ENCODE assay signal across 1 cellular context in the genomic region with DNA sequence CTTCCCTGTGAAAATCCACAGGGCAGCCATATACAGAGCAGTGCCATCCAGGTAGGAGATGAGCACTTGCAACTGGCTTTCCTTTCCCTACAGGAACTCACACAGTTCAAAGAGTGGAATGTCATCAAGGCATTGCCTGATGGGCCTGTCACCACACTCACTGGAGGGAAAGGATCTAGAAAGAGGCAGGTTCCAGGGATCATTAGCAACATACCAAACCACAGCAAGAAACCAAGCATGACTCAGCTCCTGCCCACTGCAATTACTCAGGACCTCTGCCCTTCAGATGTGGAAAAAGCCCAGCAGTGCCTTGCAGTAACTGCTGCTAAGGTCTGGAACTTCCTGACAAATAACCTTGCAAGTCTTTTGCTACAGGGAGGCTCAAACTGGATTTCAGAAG.
A peak's percentile ranks its signal among the peaks of the same experiment; 100 is the strongest.
TF ChIP-seq lines count a peak whose summit lies in the region.

No MANE protein-coding gene starts in this region.

TF ChIP-seq in K562, 482 proteins besides CTCF, POLR2A, EP300 and RAD21 (continued from another document):
- TF ChIP-seq, protein P1, sequence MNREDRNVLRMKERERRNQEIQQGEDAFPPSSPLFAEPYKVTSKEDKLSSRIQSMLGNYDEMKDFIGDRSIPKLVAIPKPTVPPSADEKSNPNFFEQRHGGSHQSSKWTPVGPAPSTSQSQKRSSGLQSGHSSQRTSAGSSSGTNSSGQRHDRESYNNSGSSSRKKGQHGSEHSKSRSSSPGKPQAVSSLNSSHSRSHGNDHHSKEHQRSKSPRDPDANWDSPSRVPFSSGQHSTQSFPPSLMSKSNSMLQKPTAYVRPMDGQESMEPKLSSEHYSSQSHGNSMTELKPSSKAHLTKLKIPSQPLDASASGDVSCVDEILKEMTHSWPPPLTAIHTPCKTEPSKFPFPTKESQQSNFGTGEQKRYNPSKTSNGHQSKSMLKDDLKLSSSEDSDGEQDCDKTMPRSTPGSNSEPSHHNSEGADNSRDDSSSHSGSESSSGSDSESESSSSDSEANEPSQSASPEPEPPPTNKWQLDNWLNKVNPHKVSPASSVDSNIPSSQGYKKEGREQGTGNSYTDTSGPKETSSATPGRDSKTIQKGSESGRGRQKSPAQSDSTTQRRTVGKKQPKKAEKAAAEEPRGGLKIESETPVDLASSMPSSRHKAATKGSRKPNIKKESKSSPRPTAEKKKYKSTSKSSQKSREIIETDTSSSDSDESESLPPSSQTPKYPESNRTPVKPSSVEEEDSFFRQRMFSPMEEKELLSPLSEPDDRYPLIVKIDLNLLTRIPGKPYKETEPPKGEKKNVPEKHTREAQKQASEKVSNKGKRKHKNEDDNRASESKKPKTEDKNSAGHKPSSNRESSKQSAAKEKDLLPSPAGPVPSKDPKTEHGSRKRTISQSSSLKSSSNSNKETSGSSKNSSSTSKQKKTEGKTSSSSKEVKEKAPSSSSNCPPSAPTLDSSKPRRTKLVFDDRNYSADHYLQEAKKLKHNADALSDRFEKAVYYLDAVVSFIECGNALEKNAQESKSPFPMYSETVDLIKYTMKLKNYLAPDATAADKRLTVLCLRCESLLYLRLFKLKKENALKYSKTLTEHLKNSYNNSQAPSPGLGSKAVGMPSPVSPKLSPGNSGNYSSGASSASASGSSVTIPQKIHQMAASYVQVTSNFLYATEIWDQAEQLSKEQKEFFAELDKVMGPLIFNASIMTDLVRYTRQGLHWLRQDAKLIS (CRISPR knock-in tag; IDR thresholded peaks at IDR 0.05): no peak
- no peak for TF ChIP-seq MIER1 (IDR thresholded peaks at IDR 0.05; ENCODE audit: low read depth)
- TF ChIP-seq, protein P2, sequence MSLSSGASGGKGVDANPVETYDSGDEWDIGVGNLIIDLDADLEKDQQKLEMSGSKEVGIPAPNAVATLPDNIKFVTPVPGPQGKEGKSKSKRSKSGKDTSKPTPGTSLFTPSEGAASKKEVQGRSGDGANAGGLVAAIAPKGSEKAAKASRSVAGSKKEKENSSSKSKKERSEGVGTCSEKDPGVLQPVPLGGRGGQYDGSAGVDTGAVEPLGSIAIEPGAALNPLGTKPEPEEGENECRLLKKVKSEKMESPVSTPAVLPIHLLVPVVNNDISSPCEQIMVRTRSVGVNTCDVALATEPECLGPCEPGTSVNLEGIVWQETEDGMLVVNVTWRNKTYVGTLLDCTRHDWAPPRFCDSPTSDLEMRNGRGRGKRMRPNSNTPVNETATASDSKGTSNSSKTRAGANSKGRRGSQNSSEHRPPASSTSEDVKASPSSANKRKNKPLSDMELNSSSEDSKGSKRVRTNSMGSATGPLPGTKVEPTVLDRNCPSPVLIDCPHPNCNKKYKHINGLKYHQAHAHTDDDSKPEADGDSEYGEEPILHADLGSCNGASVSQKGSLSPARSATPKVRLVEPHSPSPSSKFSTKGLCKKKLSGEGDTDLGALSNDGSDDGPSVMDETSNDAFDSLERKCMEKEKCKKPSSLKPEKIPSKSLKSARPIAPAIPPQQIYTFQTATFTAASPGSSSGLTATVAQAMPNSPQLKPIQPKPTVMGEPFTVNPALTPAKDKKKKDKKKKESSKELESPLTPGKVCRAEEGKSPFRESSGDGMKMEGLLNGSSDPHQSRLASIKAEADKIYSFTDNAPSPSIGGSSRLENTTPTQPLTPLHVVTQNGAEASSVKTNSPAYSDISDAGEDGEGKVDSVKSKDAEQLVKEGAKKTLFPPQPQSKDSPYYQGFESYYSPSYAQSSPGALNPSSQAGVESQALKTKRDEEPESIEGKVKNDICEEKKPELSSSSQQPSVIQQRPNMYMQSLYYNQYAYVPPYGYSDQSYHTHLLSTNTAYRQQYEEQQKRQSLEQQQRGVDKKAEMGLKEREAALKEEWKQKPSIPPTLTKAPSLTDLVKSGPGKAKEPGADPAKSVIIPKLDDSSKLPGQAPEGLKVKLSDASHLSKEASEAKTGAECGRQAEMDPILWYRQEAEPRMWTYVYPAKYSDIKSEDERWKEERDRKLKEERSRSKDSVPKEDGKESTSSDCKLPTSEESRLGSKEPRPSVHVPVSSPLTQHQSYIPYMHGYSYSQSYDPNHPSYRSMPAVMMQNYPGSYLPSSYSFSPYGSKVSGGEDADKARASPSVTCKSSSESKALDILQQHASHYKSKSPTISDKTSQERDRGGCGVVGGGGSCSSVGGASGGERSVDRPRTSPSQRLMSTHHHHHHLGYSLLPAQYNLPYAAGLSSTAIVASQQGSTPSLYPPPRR (CRISPR knock-in tag; IDR thresholded peaks at IDR 0.05; ENCODE audit: borderline replicate concordance): no peak
- no peak for TF ChIP-seq ETS2 (tag; IDR thresholded peaks at IDR 0.05; ENCODE audit: borderline replicate concordance, poor library complexity, severe bottlenecking)
- TF ChIP-seq, protein P3, sequence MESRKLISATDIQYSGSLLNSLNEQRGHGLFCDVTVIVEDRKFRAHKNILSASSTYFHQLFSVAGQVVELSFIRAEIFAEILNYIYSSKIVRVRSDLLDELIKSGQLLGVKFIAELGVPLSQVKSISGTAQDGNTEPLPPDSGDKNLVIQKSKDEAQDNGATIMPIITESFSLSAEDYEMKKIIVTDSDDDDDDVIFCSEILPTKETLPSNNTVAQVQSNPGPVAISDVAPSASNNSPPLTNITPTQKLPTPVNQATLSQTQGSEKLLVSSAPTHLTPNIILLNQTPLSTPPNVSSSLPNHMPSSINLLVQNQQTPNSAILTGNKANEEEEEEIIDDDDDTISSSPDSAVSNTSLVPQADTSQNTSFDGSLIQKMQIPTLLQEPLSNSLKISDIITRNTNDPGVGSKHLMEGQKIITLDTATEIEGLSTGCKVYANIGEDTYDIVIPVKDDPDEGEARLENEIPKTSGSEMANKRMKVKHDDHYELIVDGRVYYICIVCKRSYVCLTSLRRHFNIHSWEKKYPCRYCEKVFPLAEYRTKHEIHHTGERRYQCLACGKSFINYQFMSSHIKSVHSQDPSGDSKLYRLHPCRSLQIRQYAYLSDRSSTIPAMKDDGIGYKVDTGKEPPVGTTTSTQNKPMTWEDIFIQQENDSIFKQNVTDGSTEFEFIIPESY (CRISPR knock-in tag; IDR thresholded peaks at IDR 0.05): no peak
- TF ChIP-seq SREBF2 (CRISPR knock-in tag; IDR thresholded peaks at IDR 0.05): no peak
- TF ChIP-seq, protein P4, sequence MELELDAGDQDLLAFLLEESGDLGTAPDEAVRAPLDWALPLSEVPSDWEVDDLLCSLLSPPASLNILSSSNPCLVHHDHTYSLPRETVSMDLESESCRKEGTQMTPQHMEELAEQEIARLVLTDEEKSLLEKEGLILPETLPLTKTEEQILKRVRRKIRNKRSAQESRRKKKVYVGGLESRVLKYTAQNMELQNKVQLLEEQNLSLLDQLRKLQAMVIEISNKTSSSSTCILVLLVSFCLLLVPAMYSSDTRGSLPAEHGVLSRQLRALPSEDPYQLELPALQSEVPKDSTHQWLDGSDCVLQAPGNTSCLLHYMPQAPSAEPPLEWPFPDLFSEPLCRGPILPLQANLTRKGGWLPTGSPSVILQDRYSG (tag; conservative IDR thresholded peaks at IDR 0.05; ENCODE audit: low read depth): no peak
- TF ChIP-seq NFE2 (IDR thresholded peaks at IDR 0.05; ENCODE audit: low read depth): peak; percentile 78
- TF ChIP-seq, protein P5, sequence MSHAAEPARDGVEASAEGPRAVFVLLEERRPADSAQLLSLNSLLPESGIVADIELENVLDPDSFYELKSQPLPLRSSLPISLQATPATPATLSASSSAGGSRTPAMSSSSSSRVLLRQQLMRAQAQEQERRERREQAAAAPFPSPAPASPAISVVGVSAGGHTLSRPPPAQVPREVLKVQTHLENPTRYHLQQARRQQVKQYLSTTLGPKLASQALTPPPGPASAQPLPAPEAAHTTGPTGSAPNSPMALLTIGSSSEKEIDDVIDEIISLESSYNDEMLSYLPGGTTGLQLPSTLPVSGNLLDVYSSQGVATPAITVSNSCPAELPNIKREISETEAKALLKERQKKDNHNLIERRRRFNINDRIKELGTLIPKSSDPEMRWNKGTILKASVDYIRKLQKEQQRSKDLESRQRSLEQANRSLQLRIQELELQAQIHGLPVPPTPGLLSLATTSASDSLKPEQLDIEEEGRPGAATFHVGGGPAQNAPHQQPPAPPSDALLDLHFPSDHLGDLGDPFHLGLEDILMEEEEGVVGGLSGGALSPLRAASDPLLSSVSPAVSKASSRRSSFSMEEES (CRISPR knock-in tag; IDR thresholded peaks at IDR 0.05): no peak
- TF ChIP-seq MCM7 (IDR thresholded peaks at IDR 0.05): no peak
- TF ChIP-seq, protein P6, sequence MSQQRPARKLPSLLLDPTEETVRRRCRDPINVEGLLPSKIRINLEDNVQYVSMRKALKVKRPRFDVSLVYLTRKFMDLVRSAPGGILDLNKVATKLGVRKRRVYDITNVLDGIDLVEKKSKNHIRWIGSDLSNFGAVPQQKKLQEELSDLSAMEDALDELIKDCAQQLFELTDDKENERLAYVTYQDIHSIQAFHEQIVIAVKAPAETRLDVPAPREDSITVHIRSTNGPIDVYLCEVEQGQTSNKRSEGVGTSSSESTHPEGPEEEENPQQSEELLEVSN (IDR thresholded peaks at IDR 0.05; ENCODE audit: borderline replicate concordance in 1 of 2, extremely low read depth in 1 of 2, insufficient read depth in 1 of 2, insufficient read length in 1 of 2, low read depth in 1 of 2, low read length in 1 of 2, poor library complexity in 1 of 2, severe bottlenecking in 1 of 2): no peak
- TF ChIP-seq ZNF224 (CRISPR knock-in tag; IDR thresholded peaks at IDR 0.05): no peak
- no peak for TF ChIP-seq ZNF785 (CRISPR knock-in tag; IDR thresholded peaks at IDR 0.05)
- TF ChIP-seq, protein P7, sequence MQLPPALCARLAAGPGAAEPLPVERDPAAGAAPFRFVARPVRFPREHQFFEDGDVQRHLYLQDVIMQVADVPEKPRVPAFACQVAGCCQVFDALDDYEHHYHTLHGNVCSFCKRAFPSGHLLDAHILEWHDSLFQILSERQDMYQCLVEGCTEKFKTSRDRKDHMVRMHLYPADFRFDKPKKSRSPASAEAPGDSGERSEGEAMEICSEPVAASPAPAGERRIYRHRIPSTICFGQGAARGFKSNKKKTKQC (CRISPR knock-in tag; IDR thresholded peaks at IDR 0.05): no peak
- no peak for TF ChIP-seq MAFF (IDR thresholded peaks at IDR 0.05; ENCODE audit: low read length)
- TF ChIP-seq YY1 (IDR thresholded peaks at IDR 0.05; ENCODE audit: borderline replicate concordance in 1 of 3, control insufficient read depth in 1 of 3, extremely low read depth in 1 of 3, insufficient read depth in 3 of 3, insufficient read length in 1 of 3, insufficient replicate concordance in 2 of 3, low read depth in 1 of 3, low read length in 2 of 3): no peak
- peak; percentile 52; the same call in 1 of the 2 replicates for TF ChIP-seq BACH1 (tag; IDR thresholded peaks at IDR 0.05)
- no peak for TF ChIP-seq SP1 (CRISPR knock-in tag; IDR thresholded peaks at IDR 0.05)
- TF ChIP-seq SOX6 (IDR thresholded peaks at IDR 0.05): no peak
- TF ChIP-seq HOXB6 (CRISPR knock-in tag; IDR thresholded peaks at IDR 0.05; ENCODE audit: borderline replicate concordance): no peak
- no peak for TF ChIP-seq PHF20 (IDR thresholded peaks at IDR 0.05; ENCODE audit: partially characterized antibody)
- no peak for TF ChIP-seq RBM17 (IDR thresholded peaks at IDR 0.05; ENCODE audit: borderline replicate concordance, low read depth, low read length)
- no peak for TF ChIP-seq ZNF75A (CRISPR knock-in tag; IDR thresholded peaks at IDR 0.05)
- no peak for TF ChIP-seq NELFE (IDR thresholded peaks at IDR 0.05; ENCODE audit: insufficient read depth, insufficient read length)
- TF ChIP-seq, protein P8, sequence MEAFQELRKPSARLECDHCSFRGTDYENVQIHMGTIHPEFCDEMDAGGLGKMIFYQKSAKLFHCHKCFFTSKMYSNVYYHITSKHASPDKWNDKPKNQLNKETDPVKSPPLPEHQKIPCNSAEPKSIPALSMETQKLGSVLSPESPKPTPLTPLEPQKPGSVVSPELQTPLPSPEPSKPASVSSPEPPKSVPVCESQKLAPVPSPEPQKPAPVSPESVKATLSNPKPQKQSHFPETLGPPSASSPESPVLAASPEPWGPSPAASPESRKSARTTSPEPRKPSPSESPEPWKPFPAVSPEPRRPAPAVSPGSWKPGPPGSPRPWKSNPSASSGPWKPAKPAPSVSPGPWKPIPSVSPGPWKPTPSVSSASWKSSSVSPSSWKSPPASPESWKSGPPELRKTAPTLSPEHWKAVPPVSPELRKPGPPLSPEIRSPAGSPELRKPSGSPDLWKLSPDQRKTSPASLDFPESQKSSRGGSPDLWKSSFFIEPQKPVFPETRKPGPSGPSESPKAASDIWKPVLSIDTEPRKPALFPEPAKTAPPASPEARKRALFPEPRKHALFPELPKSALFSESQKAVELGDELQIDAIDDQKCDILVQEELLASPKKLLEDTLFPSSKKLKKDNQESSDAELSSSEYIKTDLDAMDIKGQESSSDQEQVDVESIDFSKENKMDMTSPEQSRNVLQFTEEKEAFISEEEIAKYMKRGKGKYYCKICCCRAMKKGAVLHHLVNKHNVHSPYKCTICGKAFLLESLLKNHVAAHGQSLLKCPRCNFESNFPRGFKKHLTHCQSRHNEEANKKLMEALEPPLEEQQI (IDR thresholded peaks at IDR 0.05): no peak
- TF ChIP-seq, protein P9, sequence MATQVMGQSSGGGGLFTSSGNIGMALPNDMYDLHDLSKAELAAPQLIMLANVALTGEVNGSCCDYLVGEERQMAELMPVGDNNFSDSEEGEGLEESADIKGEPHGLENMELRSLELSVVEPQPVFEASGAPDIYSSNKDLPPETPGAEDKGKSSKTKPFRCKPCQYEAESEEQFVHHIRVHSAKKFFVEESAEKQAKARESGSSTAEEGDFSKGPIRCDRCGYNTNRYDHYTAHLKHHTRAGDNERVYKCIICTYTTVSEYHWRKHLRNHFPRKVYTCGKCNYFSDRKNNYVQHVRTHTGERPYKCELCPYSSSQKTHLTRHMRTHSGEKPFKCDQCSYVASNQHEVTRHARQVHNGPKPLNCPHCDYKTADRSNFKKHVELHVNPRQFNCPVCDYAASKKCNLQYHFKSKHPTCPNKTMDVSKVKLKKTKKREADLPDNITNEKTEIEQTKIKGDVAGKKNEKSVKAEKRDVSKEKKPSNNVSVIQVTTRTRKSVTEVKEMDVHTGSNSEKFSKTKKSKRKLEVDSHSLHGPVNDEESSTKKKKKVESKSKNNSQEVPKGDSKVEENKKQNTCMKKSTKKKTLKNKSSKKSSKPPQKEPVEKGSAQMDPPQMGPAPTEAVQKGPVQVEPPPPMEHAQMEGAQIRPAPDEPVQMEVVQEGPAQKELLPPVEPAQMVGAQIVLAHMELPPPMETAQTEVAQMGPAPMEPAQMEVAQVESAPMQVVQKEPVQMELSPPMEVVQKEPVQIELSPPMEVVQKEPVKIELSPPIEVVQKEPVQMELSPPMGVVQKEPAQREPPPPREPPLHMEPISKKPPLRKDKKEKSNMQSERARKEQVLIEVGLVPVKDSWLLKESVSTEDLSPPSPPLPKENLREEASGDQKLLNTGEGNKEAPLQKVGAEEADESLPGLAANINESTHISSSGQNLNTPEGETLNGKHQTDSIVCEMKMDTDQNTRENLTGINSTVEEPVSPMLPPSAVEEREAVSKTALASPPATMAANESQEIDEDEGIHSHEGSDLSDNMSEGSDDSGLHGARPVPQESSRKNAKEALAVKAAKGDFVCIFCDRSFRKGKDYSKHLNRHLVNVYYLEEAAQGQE (CRISPR knock-in tag; IDR thresholded peaks at IDR 0.05; ENCODE audit: low read depth): no peak
- TF ChIP-seq ZNF253 (CRISPR knock-in tag; conservative IDR thresholded peaks at IDR 0.05): no peak
- TF ChIP-seq ZNF696 (CRISPR knock-in tag; conservative IDR thresholded peaks at IDR 0.05): no peak
- no peak for TF ChIP-seq HCFC1 (IDR thresholded peaks at IDR 0.05; ENCODE audit: low read depth, low read length)
- no peak for TF ChIP-seq RNF2 (IDR thresholded peaks at IDR 0.05)
- TF ChIP-seq ZNF766 (CRISPR knock-in tag; conservative IDR thresholded peaks at IDR 0.05): peak; percentile 86
- TF ChIP-seq NCOA2 (IDR thresholded peaks at IDR 0.05; ENCODE audit: partially characterized antibody in 2 of 2): peak in 1 of 2 experiments; percentile 18
- TF ChIP-seq MTA3 (IDR thresholded peaks at IDR 0.05; ENCODE audit: borderline replicate concordance): no peak
- TF ChIP-seq MEF2A (IDR thresholded peaks at IDR 0.05; ENCODE audit: control insufficient read depth, low read depth, low read length): no peak
